In genomic region chr3:37906734-37907282, GRCh38 we compare ENCODE assay signal across 11 cellular contexts. TPM values are rescaled to one million over a fixed set of nuclear protein-coding genes. Genes with fewer than 3 reads are reported as not detected.
DNase-seq lines count a peak whose midpoint lies in the region; ATAC-seq and TF ChIP-seq lines count a peak whose summit lies in the region.
"Had no signal": no experiment of that assay in that cellular context is flagged by ENCODE, and none has a peak within 500 bp of the region (broad histone marks: within the 10 kb centered on the region; RNA-seq: fewer than 3 reads in every experiment).

No MANE protein-coding gene starts in this region.

- peaks cover 6% of the 10 kb centered on the region for H3K27me3 Mint-ChIP-seq in activated T-cell treated with anti-CD3 and anti-CD28 coated beads, Interleukin-2, amount 50 U/mL, for 72 hours (ENCODE audit: low read depth)
- peaks cover 6 to 7% of the 10 kb centered on the region in 2 donors for H3K27me3 Mint-ChIP-seq in CD4-positive, alpha-beta memory T cell

- H3K4me1 ChIP-seq in CD4-positive, alpha-beta memory T cell (ENCODE audit: insufficient read depth, low read length): peaks cover 19% of the 10 kb centered on the region
- H3K4me1 ChIP-seq: pancreas had no signal

- peak overlapping the region; percentile 83 for H3K27ac ChIP-seq in WERI-Rb-1
- H3K27ac ChIP-seq in temporal lobe (ENCODE audit: low read depth, low read length): peak overlapping the region; percentile 70
- no peak overlapping the region for H3K27ac ChIP-seq in CD4-positive, alpha-beta memory T cell (ENCODE audit: low read depth, low read length)

- peak; percentile 79 to 81 for ATAC-seq in activated T-cell treated with anti-CD3 and anti-CD28 coated beads, Interleukin-2, amount 50 U/mL, for 72 hours (replicated peaks in 1 of 2)
- no peak for ATAC-seq in GM21825 (IDR thresholded peaks at IDR 0.05; ENCODE audit: unreplicated experiment)

- CTCF ChIA-PET in CD4-positive, alpha-beta memory T cell (lab: Charles Lee; ENCODE audit: partially characterized antibody): no interaction called here

- POLR2A ChIA-PET in CD4-positive, alpha-beta memory T cell (lab: Charles Lee; ENCODE audit: partially characterized antibody): no interaction called here

- intact Hi-C loops in CD4-positive, alpha-beta memory T cell (cut with micrococcal nuclease): no loop called here

- no peaks in the 10 kb centered on the region for H3K36me3 ChIP-seq in WERI-Rb-1
- H3K36me3 ChIP-seq in CD4-positive, alpha-beta memory T cell (ENCODE audit: insufficient read depth, low read length): no peaks in the 10 kb centered on the region
- H3K36me3 ChIP-seq: pancreas had no signal

- H3K36me3 Mint-ChIP-seq in activated T-cell treated with anti-CD3 and anti-CD28 coated beads, Interleukin-2, amount 50 U/mL, for 72 hours (ENCODE audit: insufficient read depth in 2 of 2): no peaks in the 10 kb centered on the region
- no peaks in the 10 kb centered on the region for H3K36me3 Mint-ChIP-seq in CD4-positive, alpha-beta memory T cell
- H3K36me3 Mint-ChIP-seq: IgD-negative memory B cell had no signal

- peak overlapping the region; percentile 50 to 78 for H3K4me3 Mint-ChIP-seq in activated T-cell treated with anti-CD3 and anti-CD28 coated beads, Interleukin-2, amount 50 U/mL, for 72 hours
- peak overlapping the region in 1 of 8 donors; percentile 9 for H3K4me3 Mint-ChIP-seq in CD4-positive, alpha-beta memory T cell

- peak overlapping the region; percentile 22 for H3K27ac Mint-ChIP-seq in activated T-cell treated with anti-CD3 and anti-CD28 coated beads, Interleukin-2, amount 50 U/mL, for 72 hours
- H3K27ac Mint-ChIP-seq in CD4-positive, alpha-beta memory T cell: peak overlapping the region in 1 of 7 donors; percentile 33
- H3K27ac Mint-ChIP-seq: IgD-negative memory B cell had no signal

- DNase-seq in activated T-cell treated with anti-CD3 and anti-CD28 coated beads, Interleukin-2, amount 50 U/mL, for 72 hours: peak; percentile 42 to 54
- DNase-seq in activated T-cell treated with anti-CD3 and anti-CD28 coated beads, Interleukin-2, amount 50 U/mL, for 1 hour: no peak
- no peak for DNase-seq in WERI-Rb-1
- DNase-seq in left kidney (ENCODE audit: low read depth, low spot score): peak; percentile 44
- DNase-seq in CD4-positive, alpha-beta memory T cell: no peak
- no peak for DNase-seq in glomerular visceral epithelial cell (ENCODE audit: extremely low spot score)
- DNase-seq: NCI-H774, pancreas had no signal

- no peaks in the 10 kb centered on the region for H3K9me3 ChIP-seq in WERI-Rb-1 (ENCODE audit: severe bottlenecking)
- no peaks in the 10 kb centered on the region for H3K9me3 ChIP-seq in CD4-positive, alpha-beta memory T cell (ENCODE audit: control insufficient read depth in 1 of 2, low read length in 2 of 2)
- H3K9me3 ChIP-seq: pancreas had no signal

- peaks cover 63% of the 10 kb centered on the region for H3K4me1 Mint-ChIP-seq in activated T-cell treated with anti-CD3 and anti-CD28 coated beads, Interleukin-2, amount 50 U/mL, for 72 hours (ENCODE audit: low read depth)
- peaks cover 6 to 25% (median 17%) of the 10 kb centered on the region in 4 donors for H3K4me1 Mint-ChIP-seq in CD4-positive, alpha-beta memory T cell

- H3K27me3 ChIP-seq in WERI-Rb-1 (ENCODE audit: insufficient read depth, low read depth, severe bottlenecking): no peaks in the 10 kb centered on the region
- H3K27me3 ChIP-seq in CD4-positive, alpha-beta memory T cell (ENCODE audit: insufficient read depth, low read length): no peaks in the 10 kb centered on the region
- H3K27me3 ChIP-seq: pancreas had no signal

- no peak for TF ChIP-seq CTCF in WERI-Rb-1 (IDR thresholded peaks at IDR 0.05; ENCODE audit: low read depth, low read length)

- H3K4me3 ChIP-seq in WERI-Rb-1 (ENCODE audit: low read depth, low read length): no peak overlapping the region
- no peak overlapping the region for H3K4me3 ChIP-seq in CD4-positive, alpha-beta memory T cell (ENCODE audit: low read length in 2 of 2)
- H3K4me3 ChIP-seq: pancreas had no signal

- no peaks in the 10 kb centered on the region for H3K9me3 Mint-ChIP-seq in activated T-cell treated with anti-CD3 and anti-CD28 coated beads, Interleukin-2, amount 50 U/mL, for 72 hours
- no peaks in the 10 kb centered on the region for H3K9me3 Mint-ChIP-seq in CD4-positive, alpha-beta memory T cell

RNA-seq across cellular contexts. Expression of gene CTDSPL, which starts 45.1 kb away (rescaled TPM):
- 1 to 10 TPM; 6.3 to 7.0 TPM for total RNA-seq in activated T-cell treated with anti-CD3 and anti-CD28 coated beads, Interleukin-2, amount 50 U/mL, for 72 hours
- total RNA-seq in temporal lobe: 11.8 TPM
- total RNA-seq in CD4-positive, alpha-beta memory T cell: under 1 TPM; 0.61 to 0.73 TPM
- polyA plus RNA-seq in CD4-positive, alpha-beta memory T cell: under 1 TPM in 1 of 2 donors, not detected in 1; 0.08 TPM
- polyA plus RNA-seq: IgD-negative memory B cell had no signal

Comparison
In these comparisons a context has a peak if more than half of its experiments do, and no peak if none do; other contexts are left out.
1. DNase-seq: peak in activated T-cell treated with anti-CD3 and anti-CD28 coated beads, Interleukin-2, amount 50 U/mL, for 72 hours (2 of 2) and left kidney (single experiment); none in activated T-cell treated with anti-CD3 and anti-CD28 coated beads, Interleukin-2, amount 50 U/mL, for 1 hour (single experiment), WERI-Rb-1 (single experiment), CD4-positive, alpha-beta memory T cell (0 of 5) and glomerular visceral epithelial cell (single experiment).